ENCODE assay signal across 1 cellular context in the genomic region with DNA sequence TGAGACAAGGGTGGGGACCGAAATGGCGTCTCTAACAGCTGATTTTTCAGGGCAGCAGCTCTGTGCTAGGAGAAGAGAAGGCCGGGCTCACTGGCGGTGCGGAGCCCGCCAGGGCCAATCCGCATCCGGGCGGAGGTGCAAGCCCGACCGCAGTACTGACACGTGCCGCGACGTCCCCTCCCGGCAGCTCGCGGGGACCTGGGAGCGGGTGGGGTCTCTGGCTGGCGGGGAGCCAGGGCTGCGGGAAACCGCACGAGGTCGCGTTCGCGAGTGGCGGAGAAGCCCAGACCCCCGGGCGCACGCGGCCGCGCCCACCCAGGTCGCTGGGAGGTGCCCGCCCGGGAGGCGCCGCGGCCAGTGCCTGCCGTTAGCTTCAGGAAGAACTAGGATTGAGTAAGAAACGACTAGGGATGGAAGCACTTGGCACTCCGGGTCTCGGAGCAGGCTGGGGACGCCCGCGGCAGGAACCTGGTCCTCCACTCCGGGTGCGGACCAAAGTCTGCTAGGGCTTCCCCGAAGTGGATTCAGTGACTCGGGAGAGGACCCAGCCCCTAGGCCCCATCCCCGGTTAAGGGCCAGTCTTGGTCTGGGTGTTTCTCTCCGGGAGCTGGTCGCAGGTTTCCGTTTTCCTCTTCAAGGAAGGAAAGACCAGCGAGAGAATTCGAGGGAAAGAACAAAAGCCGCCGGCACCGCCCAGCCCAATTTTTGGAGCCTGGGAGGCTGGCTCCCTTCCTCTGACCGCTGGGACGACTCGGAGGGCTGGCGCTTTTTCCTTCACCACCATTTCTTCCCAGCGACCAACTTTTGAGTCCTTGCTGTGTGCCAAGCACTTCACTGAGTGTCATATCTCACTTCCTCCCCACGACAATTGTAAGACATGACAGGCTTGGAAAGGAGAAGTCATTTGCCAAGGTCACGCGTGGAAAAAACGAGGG.
A peak's percentile ranks its signal among the peaks of the same experiment; 100 is the strongest.
TF ChIP-seq lines count a peak whose summit lies in the region.

No MANE protein-coding gene starts in this region.

TF ChIP-seq in HEK293, 187 proteins besides CTCF, POLR2A, EP300 and RAD21 (continued from another document):
- TF ChIP-seq, protein P1, sequence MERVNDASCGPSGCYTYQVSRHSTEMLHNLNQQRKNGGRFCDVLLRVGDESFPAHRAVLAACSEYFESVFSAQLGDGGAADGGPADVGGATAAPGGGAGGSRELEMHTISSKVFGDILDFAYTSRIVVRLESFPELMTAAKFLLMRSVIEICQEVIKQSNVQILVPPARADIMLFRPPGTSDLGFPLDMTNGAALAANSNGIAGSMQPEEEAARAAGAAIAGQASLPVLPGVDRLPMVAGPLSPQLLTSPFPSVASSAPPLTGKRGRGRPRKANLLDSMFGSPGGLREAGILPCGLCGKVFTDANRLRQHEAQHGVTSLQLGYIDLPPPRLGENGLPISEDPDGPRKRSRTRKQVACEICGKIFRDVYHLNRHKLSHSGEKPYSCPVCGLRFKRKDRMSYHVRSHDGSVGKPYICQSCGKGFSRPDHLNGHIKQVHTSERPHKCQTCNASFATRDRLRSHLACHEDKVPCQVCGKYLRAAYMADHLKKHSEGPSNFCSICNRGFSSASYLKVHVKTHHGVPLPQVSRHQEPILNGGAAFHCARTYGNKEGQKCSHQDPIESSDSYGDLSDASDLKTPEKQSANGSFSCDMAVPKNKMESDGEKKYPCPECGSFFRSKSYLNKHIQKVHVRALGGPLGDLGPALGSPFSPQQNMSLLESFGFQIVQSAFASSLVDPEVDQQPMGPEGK (tag by site-specific recombination; IDR thresholded peaks at IDR 0.05) = 0 out of 2 replicates have a peak, but pooled peaks have one; percentile 30
- TF ChIP-seq SCRT2 (tag by site-specific recombination; IDR thresholded peaks at IDR 0.05) = no peak; the same call in 1 of the 2 replicates
- TF ChIP-seq ZNF169 (tag by site-specific recombination; IDR thresholded peaks at IDR 0.05) = no peak
- peak; percentile 59; the same call in 1 of the 2 replicates for TF ChIP-seq ZBTB20 (tag by site-specific recombination; IDR thresholded peaks at IDR 0.05)
- TF ChIP-seq KLF1 (tag by site-specific recombination; IDR thresholded peaks at IDR 0.05) = peak; percentile 47; the same call in 1 of the 2 replicates
- TF ChIP-seq KLF9 (tag by site-specific recombination; IDR thresholded peaks at IDR 0.05; ENCODE audit: low read depth) = peak; percentile 52
- TF ChIP-seq GLIS2 (tag by site-specific recombination; IDR thresholded peaks at IDR 0.05) = peak; percentile 62; the same call in 1 of the 2 replicates
- peak; percentile 68 for TF ChIP-seq KLF10 (tag by site-specific recombination; IDR thresholded peaks at IDR 0.05)
- 0 out of 2 replicates have a peak, but pooled peaks have one; percentile 22 for TF ChIP-seq ZNF366 (tag by site-specific recombination; conservative IDR thresholded peaks at IDR 0.05)
- peak; percentile 36 for TF ChIP-seq ZNF335 (tag by site-specific recombination; conservative IDR thresholded peaks at IDR 0.05)
- peak; percentile 53 for TF ChIP-seq SP2 (tag by site-specific recombination; IDR thresholded peaks at IDR 0.05)
- TF ChIP-seq GLIS1 (tag by site-specific recombination; IDR thresholded peaks at IDR 0.05) = peak; percentile 29; the same call in 1 of the 2 replicates
- TF ChIP-seq, protein P2, sequence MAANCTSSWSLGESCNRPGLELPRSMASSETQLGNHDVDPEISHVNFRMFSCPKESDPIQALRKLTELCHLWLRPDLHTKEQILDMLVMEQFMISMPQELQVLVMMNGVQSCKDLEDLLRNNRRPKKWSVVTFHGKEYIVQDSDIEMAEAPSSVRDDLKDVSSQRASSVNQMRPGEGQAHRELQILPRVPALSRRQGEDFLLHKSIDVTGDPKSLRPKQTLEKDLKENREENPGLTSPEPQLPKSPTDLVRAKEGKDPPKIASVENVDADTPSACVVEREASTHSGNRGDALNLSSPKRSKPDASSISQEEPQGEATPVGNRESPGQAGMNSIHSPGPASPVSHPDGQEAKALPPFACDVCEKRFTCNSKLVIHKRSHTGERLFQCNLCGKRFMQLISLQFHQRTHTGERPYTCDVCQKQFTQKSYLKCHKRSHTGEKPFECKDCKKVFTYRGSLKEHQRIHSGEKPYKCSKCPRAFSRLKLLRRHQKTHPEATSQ (tag by site-specific recombination; IDR thresholded peaks at IDR 0.05) = 0 out of 2 replicates have a peak, but pooled peaks have one; percentile 34
- TF ChIP-seq, protein P3, sequence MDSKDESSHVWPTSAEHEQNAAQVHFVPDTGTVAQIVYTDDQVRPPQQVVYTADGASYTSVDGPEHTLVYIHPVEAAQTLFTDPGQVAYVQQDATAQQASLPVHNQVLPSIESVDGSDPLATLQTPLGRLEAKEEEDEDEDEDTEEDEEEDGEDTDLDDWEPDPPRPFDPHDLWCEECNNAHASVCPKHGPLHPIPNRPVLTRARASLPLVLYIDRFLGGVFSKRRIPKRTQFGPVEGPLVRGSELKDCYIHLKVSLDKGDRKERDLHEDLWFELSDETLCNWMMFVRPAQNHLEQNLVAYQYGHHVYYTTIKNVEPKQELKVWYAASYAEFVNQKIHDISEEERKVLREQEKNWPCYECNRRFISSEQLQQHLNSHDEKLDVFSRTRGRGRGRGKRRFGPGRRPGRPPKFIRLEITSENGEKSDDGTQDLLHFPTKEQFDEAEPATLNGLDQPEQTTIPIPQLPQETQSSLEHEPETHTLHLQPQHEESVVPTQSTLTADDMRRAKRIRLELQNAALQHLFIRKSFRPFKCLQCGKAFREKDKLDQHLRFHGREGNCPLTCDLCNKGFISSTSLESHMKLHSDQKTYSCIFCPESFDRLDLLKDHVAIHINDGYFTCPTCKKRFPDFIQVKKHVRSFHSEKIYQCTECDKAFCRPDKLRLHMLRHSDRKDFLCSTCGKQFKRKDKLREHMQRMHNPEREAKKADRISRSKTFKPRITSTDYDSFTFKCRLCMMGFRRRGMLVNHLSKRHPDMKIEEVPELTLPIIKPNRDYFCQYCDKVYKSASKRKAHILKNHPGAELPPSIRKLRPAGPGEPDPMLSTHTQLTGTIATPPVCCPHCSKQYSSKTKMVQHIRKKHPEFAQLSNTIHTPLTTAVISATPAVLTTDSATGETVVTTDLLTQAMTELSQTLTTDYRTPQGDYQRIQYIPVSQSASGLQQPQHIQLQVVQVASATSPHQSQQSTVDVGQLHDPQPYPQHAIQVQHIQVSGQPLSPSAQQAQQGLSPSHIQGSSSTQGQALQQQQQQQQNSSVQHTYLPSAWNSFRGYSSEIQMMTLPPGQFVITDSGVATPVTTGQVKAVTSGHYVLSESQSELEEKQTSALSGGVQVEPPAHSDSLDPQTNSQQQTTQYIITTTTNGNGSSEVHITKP (tag by site-specific recombination; IDR thresholded peaks at IDR 0.05) = 0 out of 2 replicates have a peak, but pooled peaks have one; percentile 26
- TF ChIP-seq ZFP37 (tag by site-specific recombination; IDR thresholded peaks at IDR 0.05) = no peak
- TF ChIP-seq ZBTB8A (tag by site-specific recombination; IDR thresholded peaks at IDR 0.05) = peak; percentile 87
- TF ChIP-seq, protein P4, sequence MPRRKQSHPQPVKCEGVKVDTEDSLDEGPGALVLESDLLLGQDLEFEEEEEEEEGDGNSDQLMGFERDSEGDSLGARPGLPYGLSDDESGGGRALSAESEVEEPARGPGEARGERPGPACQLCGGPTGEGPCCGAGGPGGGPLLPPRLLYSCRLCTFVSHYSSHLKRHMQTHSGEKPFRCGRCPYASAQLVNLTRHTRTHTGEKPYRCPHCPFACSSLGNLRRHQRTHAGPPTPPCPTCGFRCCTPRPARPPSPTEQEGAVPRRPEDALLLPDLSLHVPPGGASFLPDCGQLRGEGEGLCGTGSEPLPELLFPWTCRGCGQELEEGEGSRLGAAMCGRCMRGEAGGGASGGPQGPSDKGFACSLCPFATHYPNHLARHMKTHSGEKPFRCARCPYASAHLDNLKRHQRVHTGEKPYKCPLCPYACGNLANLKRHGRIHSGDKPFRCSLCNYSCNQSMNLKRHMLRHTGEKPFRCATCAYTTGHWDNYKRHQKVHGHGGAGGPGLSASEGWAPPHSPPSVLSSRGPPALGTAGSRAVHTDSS (tag by site-specific recombination; IDR thresholded peaks at IDR 0.05) = no peak
- TF ChIP-seq, protein P5, sequence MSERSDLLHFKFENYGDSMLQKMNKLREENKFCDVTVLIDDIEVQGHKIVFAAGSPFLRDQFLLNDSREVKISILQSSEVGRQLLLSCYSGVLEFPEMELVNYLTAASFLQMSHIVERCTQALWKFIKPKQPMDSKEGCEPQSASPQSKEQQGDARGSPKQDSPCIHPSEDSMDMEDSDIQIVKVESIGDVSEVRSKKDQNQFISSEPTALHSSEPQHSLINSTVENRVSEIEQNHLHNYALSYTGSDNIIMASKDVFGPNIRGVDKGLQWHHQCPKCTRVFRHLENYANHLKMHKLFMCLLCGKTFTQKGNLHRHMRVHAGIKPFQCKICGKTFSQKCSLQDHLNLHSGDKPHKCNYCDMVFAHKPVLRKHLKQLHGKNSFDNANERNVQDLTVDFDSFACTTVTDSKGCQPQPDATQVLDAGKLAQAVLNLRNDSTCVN (tag by site-specific recombination; optimal IDR thresholded peaks at IDR 0.05) = peak; percentile 74
- TF ChIP-seq, protein P6, sequence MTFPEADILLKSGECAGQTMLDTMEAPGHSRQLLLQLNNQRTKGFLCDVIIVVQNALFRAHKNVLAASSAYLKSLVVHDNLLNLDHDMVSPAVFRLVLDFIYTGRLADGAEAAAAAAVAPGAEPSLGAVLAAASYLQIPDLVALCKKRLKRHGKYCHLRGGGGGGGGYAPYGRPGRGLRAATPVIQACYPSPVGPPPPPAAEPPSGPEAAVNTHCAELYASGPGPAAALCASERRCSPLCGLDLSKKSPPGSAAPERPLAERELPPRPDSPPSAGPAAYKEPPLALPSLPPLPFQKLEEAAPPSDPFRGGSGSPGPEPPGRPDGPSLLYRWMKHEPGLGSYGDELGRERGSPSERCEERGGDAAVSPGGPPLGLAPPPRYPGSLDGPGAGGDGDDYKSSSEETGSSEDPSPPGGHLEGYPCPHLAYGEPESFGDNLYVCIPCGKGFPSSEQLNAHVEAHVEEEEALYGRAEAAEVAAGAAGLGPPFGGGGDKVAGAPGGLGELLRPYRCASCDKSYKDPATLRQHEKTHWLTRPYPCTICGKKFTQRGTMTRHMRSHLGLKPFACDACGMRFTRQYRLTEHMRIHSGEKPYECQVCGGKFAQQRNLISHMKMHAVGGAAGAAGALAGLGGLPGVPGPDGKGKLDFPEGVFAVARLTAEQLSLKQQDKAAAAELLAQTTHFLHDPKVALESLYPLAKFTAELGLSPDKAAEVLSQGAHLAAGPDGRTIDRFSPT (tag by site-specific recombination; IDR thresholded peaks at IDR 0.05) = no peak
- 0 out of 2 replicates have a peak, but pooled peaks have one; percentile 30 for TF ChIP-seq ZXDB (tag by site-specific recombination; IDR thresholded peaks at IDR 0.05)
TF ChIP-seq in HEK293: peak in this region for 19.
